In the genomic region with DNA sequence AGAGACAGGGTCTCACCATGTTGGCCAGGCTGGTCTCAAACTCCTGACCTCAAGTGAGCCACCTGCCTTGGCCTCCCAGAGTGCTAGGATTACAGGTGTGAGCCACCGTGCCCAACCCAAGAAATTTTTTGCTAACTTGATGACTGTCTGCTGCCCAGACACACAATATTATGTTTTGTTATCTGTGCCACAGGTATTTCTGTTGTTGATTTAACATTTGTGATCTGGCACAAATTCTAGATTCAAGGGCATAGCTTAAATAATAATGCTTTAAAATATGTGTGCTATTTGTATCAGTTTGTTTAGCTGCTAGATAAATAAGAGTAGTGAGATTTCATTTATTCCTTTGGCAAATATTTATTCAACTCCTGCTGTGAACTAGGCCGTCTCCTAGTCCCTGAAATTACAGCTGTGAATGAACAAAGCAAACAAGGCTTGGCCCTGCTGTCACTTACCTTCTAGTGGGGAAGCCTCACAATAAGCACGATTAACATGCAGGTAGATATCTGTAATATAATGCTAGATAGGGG, we compare ENCODE assay signal across 1 cellular context.
TF ChIP-seq lines count a peak whose summit lies in the region.

No MANE protein-coding gene starts in this region.

TF ChIP-seq in HepG2, 621 proteins besides CTCF, POLR2A, EP300 and RAD21 (continued from another document and continues in another):
- TF ChIP-seq, protein P1, sequence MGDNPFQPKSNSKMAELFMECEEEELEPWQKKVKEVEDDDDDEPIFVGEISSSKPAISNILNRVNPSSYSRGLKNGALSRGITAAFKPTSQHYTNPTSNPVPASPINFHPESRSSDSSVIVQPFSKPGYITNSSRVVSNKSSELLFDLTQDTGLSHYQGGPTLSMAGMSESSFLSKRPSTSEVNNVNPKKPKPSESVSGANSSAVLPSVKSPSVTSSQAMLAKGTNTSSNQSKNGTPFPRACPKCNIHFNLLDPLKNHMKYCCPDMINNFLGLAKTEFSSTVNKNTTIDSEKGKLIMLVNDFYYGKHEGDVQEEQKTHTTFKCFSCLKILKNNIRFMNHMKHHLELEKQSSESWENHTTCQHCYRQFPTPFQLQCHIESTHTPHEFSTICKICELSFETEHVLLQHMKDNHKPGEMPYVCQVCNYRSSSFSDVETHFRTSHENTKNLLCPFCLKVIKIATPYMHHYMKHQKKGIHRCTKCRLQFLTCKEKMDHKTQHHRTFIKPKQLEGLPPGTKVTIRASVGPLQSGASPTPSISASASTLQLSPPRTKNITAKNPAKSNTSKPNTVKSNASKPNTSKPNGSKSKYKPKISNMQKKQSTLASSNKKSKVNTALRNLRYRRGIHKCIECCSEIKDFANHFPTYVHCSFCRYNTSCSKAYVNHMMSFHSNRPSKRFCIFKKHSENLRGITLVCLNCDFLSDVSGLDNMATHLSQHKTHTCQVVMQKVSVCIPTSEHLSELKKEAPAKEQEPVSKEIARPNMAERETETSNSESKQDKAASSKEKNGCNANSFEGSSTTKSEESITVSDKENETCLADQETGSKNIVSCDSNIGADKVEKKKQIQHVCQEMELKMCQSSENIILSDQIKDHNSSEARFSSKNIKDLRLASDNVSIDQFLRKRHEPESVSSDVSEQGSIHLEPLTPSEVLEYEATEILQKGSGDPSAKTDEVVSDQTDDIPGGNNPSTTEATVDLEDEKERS (CRISPR knock-in tag; IDR thresholded peaks at IDR 0.05), result 0 out of 2 replicates have a peak, but pooled peaks have one; percentile 34
- TF ChIP-seq PCBP1 (IDR thresholded peaks at IDR 0.05; ENCODE audit: borderline replicate concordance, low read depth, low read length), result no peak
- no peak for TF ChIP-seq SRSF4 (IDR thresholded peaks at IDR 0.05; ENCODE audit: low read depth, low read length, poor library complexity, severe bottlenecking)
- TF ChIP-seq ZNF777 (CRISPR knock-in tag; IDR thresholded peaks at IDR 0.05), result 0 out of 2 replicates have a peak, but pooled peaks have one; percentile 34
- TF ChIP-seq CCDC6 (CRISPR knock-in tag; IDR thresholded peaks at IDR 0.05), result peak; percentile 49; the same call in 1 of the 2 replicates
- no peak for TF ChIP-seq ZIK1 (CRISPR knock-in tag; IDR thresholded peaks at IDR 0.05; ENCODE audit: borderline replicate concordance, low read depth)
- 0 out of 2 replicates have a peak, but pooled peaks have one; percentile 37 for TF ChIP-seq TOE1 (CRISPR knock-in tag; IDR thresholded peaks at IDR 0.05)
- no peak for TF ChIP-seq ZNF124 (CRISPR knock-in tag; IDR thresholded peaks at IDR 0.05)
- no peak for TF ChIP-seq ZNF430 (CRISPR knock-in tag; IDR thresholded peaks at IDR 0.05)
- no peak for TF ChIP-seq ZNF12 (CRISPR knock-in tag; IDR thresholded peaks at IDR 0.05)
- TF ChIP-seq, protein P2, sequence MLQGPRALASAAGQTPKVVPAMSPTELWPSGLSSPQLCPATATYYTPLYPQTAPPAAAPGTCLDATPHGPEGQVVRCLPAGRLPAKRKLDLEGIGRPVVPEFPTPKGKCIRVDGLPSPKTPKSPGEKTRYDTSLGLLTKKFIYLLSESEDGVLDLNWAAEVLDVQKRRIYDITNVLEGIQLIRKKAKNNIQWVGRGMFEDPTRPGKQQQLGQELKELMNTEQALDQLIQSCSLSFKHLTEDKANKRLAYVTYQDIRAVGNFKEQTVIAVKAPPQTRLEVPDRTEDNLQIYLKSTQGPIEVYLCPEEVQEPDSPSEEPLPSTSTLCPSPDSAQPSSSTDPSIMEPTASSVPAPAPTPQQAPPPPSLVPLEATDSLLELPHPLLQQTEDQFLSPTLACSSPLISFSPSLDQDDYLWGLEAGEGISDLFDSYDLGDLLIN (CRISPR knock-in tag; IDR thresholded peaks at IDR 0.05; ENCODE audit: borderline replicate concordance), result no peak
- peak; percentile 95; the same call in 1 of the 2 replicates for TF ChIP-seq SOX5 (CRISPR knock-in tag; IDR thresholded peaks at IDR 0.05; ENCODE audit: borderline replicate concordance)
- TF ChIP-seq ZNF460 (CRISPR knock-in tag; IDR thresholded peaks at IDR 0.05; ENCODE audit: borderline replicate concordance), result peak; percentile 99
- peak; percentile 96; the same call in 1 of the 2 replicates for TF ChIP-seq HMG20B (CRISPR knock-in tag; conservative IDR thresholded peaks at IDR 0.05)
- no peak for TF ChIP-seq ZNF839 (CRISPR knock-in tag; IDR thresholded peaks at IDR 0.05; ENCODE audit: borderline replicate concordance)
- TF ChIP-seq, protein P3, sequence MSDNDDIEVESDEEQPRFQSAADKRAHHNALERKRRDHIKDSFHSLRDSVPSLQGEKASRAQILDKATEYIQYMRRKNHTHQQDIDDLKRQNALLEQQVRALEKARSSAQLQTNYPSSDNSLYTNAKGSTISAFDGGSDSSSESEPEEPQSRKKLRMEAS (IDR thresholded peaks at IDR 0.05), result peak; percentile 46; the same call in 1 of the 2 replicates
- peak; percentile 64 for TF ChIP-seq HNF4A (CRISPR knock-in tag; IDR thresholded peaks at IDR 0.05)
- TF ChIP-seq CBFB (CRISPR knock-in tag; IDR thresholded peaks at IDR 0.05), result peak; percentile 45; the same call in 1 of the 2 replicates
- TF ChIP-seq, protein P4, sequence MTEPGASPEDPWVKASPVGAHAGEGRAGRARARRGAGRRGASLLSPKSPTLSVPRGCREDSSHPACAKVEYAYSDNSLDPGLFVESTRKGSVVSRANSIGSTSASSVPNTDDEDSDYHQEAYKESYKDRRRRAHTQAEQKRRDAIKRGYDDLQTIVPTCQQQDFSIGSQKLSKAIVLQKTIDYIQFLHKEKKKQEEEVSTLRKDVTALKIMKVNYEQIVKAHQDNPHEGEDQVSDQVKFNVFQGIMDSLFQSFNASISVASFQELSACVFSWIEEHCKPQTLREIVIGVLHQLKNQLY (CRISPR knock-in tag; IDR thresholded peaks at IDR 0.05), result peak; percentile 63
- peak; percentile 57 for TF ChIP-seq ZFX (CRISPR knock-in tag; IDR thresholded peaks at IDR 0.05; ENCODE audit: low read depth)
- TF ChIP-seq, protein P5, sequence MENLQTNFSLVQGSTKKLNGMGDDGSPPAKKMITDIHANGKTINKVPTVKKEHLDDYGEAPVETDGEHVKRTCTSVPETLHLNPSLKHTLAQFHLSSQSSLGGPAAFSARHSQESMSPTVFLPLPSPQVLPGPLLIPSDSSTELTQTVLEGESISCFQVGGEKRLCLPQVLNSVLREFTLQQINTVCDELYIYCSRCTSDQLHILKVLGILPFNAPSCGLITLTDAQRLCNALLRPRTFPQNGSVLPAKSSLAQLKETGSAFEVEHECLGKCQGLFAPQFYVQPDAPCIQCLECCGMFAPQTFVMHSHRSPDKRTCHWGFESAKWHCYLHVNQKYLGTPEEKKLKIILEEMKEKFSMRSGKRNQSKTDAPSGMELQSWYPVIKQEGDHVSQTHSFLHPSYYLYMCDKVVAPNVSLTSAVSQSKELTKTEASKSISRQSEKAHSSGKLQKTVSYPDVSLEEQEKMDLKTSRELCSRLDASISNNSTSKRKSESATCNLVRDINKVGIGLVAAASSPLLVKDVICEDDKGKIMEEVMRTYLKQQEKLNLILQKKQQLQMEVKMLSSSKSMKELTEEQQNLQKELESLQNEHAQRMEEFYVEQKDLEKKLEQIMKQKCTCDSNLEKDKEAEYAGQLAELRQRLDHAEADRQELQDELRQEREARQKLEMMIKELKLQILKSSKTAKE (CRISPR knock-in tag; IDR thresholded peaks at IDR 0.05; ENCODE audit: borderline replicate concordance), result peak; percentile 71
- TF ChIP-seq, protein P6, sequence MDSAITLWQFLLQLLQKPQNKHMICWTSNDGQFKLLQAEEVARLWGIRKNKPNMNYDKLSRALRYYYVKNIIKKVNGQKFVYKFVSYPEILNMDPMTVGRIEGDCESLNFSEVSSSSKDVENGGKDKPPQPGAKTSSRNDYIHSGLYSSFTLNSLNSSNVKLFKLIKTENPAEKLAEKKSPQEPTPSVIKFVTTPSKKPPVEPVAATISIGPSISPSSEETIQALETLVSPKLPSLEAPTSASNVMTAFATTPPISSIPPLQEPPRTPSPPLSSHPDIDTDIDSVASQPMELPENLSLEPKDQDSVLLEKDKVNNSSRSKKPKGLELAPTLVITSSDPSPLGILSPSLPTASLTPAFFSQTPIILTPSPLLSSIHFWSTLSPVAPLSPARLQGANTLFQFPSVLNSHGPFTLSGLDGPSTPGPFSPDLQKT (CRISPR knock-in tag; IDR thresholded peaks at IDR 0.05; ENCODE audit: borderline replicate concordance), result no peak
- TF ChIP-seq SALL1 (CRISPR knock-in tag; IDR thresholded peaks at IDR 0.05), result peak; percentile 85
- no peak for TF ChIP-seq ZNF33B (CRISPR knock-in tag; IDR thresholded peaks at IDR 0.05)
- no peak for TF ChIP-seq MTF2 (CRISPR knock-in tag; IDR thresholded peaks at IDR 0.05; ENCODE audit: borderline replicate concordance)
- TF ChIP-seq ZBTB7B (CRISPR knock-in tag; IDR thresholded peaks at IDR 0.05), result peak; percentile 49; the same call in 1 of the 2 replicates
- TF ChIP-seq, protein P7, sequence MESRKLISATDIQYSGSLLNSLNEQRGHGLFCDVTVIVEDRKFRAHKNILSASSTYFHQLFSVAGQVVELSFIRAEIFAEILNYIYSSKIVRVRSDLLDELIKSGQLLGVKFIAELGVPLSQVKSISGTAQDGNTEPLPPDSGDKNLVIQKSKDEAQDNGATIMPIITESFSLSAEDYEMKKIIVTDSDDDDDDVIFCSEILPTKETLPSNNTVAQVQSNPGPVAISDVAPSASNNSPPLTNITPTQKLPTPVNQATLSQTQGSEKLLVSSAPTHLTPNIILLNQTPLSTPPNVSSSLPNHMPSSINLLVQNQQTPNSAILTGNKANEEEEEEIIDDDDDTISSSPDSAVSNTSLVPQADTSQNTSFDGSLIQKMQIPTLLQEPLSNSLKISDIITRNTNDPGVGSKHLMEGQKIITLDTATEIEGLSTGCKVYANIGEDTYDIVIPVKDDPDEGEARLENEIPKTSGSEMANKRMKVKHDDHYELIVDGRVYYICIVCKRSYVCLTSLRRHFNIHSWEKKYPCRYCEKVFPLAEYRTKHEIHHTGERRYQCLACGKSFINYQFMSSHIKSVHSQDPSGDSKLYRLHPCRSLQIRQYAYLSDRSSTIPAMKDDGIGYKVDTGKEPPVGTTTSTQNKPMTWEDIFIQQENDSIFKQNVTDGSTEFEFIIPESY (CRISPR knock-in tag; IDR thresholded peaks at IDR 0.05), result no peak
- peak; percentile 77; the same call in 1 of the 2 replicates for TF ChIP-seq ZNF703 (CRISPR knock-in tag; IDR thresholded peaks at IDR 0.05; ENCODE audit: borderline replicate concordance)
- TF ChIP-seq, protein P8, sequence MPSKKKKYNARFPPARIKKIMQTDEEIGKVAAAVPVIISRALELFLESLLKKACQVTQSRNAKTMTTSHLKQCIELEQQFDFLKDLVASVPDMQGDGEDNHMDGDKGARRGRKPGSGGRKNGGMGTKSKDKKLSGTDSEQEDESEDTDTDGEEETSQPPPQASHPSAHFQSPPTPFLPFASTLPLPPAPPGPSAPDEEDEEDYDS (CRISPR knock-in tag; IDR thresholded peaks at IDR 0.05), result 0 out of 2 replicates have a peak, but pooled peaks have one; percentile 10
- TF ChIP-seq, protein P9, sequence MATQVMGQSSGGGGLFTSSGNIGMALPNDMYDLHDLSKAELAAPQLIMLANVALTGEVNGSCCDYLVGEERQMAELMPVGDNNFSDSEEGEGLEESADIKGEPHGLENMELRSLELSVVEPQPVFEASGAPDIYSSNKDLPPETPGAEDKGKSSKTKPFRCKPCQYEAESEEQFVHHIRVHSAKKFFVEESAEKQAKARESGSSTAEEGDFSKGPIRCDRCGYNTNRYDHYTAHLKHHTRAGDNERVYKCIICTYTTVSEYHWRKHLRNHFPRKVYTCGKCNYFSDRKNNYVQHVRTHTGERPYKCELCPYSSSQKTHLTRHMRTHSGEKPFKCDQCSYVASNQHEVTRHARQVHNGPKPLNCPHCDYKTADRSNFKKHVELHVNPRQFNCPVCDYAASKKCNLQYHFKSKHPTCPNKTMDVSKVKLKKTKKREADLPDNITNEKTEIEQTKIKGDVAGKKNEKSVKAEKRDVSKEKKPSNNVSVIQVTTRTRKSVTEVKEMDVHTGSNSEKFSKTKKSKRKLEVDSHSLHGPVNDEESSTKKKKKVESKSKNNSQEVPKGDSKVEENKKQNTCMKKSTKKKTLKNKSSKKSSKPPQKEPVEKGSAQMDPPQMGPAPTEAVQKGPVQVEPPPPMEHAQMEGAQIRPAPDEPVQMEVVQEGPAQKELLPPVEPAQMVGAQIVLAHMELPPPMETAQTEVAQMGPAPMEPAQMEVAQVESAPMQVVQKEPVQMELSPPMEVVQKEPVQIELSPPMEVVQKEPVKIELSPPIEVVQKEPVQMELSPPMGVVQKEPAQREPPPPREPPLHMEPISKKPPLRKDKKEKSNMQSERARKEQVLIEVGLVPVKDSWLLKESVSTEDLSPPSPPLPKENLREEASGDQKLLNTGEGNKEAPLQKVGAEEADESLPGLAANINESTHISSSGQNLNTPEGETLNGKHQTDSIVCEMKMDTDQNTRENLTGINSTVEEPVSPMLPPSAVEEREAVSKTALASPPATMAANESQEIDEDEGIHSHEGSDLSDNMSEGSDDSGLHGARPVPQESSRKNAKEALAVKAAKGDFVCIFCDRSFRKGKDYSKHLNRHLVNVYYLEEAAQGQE (IDR thresholded peaks at IDR 0.05; ENCODE audit: borderline replicate concordance in 1 of 2, low read depth in 1 of 2, low read length in 2 of 2), result no peak
- TF ChIP-seq SP5 (CRISPR knock-in tag; IDR thresholded peaks at IDR 0.05; ENCODE audit: borderline replicate concordance, low read depth), result peak; percentile 25; the same call in 1 of the 2 replicates
- TF ChIP-seq NR2F2 (IDR thresholded peaks at IDR 0.05; ENCODE audit: borderline replicate concordance, low read depth), result peak; percentile 79
- no peak for TF ChIP-seq KDM2A (CRISPR knock-in tag; IDR thresholded peaks at IDR 0.05; ENCODE audit: borderline replicate concordance, low read depth)
- TF ChIP-seq, protein P10, sequence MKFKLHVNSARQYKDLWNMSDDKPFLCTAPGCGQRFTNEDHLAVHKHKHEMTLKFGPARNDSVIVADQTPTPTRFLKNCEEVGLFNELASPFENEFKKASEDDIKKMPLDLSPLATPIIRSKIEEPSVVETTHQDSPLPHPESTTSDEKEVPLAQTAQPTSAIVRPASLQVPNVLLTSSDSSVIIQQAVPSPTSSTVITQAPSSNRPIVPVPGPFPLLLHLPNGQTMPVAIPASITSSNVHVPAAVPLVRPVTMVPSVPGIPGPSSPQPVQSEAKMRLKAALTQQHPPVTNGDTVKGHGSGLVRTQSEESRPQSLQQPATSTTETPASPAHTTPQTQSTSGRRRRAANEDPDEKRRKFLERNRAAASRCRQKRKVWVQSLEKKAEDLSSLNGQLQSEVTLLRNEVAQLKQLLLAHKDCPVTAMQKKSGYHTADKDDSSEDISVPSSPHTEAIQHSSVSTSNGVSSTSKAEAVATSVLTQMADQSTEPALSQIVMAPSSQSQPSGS (CRISPR knock-in tag; IDR thresholded peaks at IDR 0.05), result peak; percentile 74
- peak; percentile 40; the same call in 1 of the 2 replicates for TF ChIP-seq ZNF556 (CRISPR knock-in tag; IDR thresholded peaks at IDR 0.05; ENCODE audit: borderline replicate concordance)
- TF ChIP-seq, protein P11, sequence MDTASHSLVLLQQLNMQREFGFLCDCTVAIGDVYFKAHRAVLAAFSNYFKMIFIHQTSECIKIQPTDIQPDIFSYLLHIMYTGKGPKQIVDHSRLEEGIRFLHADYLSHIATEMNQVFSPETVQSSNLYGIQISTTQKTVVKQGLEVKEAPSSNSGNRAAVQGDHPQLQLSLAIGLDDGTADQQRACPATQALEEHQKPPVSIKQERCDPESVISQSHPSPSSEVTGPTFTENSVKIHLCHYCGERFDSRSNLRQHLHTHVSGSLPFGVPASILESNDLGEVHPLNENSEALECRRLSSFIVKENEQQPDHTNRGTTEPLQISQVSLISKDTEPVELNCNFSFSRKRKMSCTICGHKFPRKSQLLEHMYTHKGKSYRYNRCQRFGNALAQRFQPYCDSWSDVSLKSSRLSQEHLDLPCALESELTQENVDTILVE (CRISPR knock-in tag; IDR thresholded peaks at IDR 0.05), result peak; percentile 51
